In the genomic region with DNA sequence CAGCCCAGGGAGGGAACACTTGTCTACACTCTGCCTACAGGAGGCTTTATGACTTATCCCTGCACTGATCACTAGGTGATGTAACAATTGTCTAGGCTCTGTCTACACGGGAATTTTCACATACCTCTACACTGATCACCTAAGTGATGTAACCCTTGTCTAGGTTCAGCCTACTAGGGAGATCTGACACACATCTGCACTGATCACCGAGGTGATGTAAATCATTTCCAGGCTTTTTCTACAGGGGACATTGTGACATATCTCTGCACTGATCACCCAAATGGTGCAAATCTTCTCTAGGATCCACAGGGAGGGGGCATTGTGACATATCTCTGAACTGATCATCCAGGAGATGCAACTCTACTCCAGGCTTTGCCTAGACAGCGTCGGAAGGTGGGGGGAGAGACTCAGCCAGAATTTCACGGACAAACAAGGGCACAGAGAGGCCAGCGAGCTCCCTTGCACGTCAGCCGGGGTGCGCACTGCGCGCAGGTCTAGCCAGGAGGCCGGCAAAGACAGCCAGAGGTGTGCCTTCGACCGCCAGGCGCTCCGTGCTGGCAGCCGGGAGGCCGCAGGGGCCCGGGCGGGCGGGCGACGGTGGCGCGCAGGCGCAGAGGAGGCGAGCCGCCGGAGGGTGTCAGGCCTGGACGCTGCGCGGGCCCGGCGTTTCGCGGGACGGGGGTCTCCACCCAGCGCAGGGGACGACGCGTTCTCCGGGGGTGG, we compare ENCODE assay signal across 8 cellular contexts. TPM values are rescaled to one million over a fixed set of nuclear protein-coding genes. Genes with fewer than 3 reads are reported as not detected.
DNase-seq lines count a peak whose midpoint lies in the region; ATAC-seq and TF ChIP-seq lines count a peak whose summit lies in the region.

No MANE protein-coding gene starts in this region.

- H3K27ac Mint-ChIP-seq in progenitor cell of endocrine pancreas = peak overlapping the region; percentile 92

- no peaks in the 10 kb centered on the region for H3K36me3 ChIP-seq in DOHH2 (ENCODE audit: control insufficient read depth, low read length)
- H3K36me3 ChIP-seq in aorta (ENCODE audit: control insufficient read depth in 1 of 2, insufficient read depth in 2 of 2, low read length in 1 of 2) = no peaks in the 10 kb centered on the region

- TF ChIP-seq CTCF in DOHH2 (IDR thresholded peaks at IDR 0.05; ENCODE audit: low read depth, low read length, poor library complexity, severe bottlenecking) (no peak), progenitor cell of endocrine pancreas (IDR thresholded peaks at IDR 0.05; ENCODE audit: unreplicated experiment) (peak; percentile 14)

- peaks cover 36% of the 10 kb centered on the region for H3K9me3 Mint-ChIP-seq in progenitor cell of endocrine pancreas (ENCODE audit: low read depth)

- no peak overlapping the region for H3K27ac ChIP-seq in DOHH2 (ENCODE audit: low read depth, low read length)
- no peak overlapping the region for H3K27ac ChIP-seq in aorta (ENCODE audit: low read depth in 1 of 2, low read length in 2 of 2)

- no peaks in the 10 kb centered on the region for H3K27me3 Mint-ChIP-seq in progenitor cell of endocrine pancreas

- no peaks in the 10 kb centered on the region for H3K27me3 ChIP-seq in DOHH2 (ENCODE audit: control insufficient read depth, low read length)
- H3K27me3 ChIP-seq in aorta (ENCODE audit: control insufficient read depth in 1 of 2, insufficient read depth in 2 of 2, low read length in 1 of 2) = no peaks in the 10 kb centered on the region

- no peaks in the 10 kb centered on the region for H4K20me1 ChIP-seq in DOHH2 (ENCODE audit: control insufficient read depth, insufficient read depth, low read depth, low read length)

- H3K9me2 ChIP-seq in DOHH2 (replicated peaks; ENCODE audit: control insufficient read depth, low read length) = no peaks in the 10 kb centered on the region

- H3K9me3 ChIP-seq in DOHH2 (ENCODE audit: control insufficient read depth, insufficient read depth, low read length) (peaks cover 3% of the 10 kb centered on the region; the same call in 1 of the 2 replicates), aorta (ENCODE audit: control insufficient read depth, low read length) (peaks cover 2% of the 10 kb centered on the region)

- H3K4me3 Mint-ChIP-seq in progenitor cell of endocrine pancreas (ENCODE audit: low read depth) = peak overlapping the region; percentile 71

- H3K4me3 ChIP-seq in DOHH2 (ENCODE audit: low read length) = peak overlapping the region; percentile 51
- H3K4me3 ChIP-seq in aorta (ENCODE audit: low read length in 2 of 2) = no peak overlapping the region

- peaks cover 14% of the 10 kb centered on the region for H3K36me3 Mint-ChIP-seq in progenitor cell of endocrine pancreas (ENCODE audit: insufficient read depth)

- 15 to 18% methylated on average over 42 of the region's 42 CpGs for WGBS in aorta, 2 donors

- H3K79me2 ChIP-seq in DOHH2 (ENCODE audit: control insufficient read depth, low read length) = no peaks in the 10 kb centered on the region

- peaks cover 3% of the 10 kb centered on the region for H3K4me1 Mint-ChIP-seq in progenitor cell of endocrine pancreas (ENCODE audit: low read depth)

- intact Hi-C loops in aorta (cut with DNase I) = loop anchor here in 1 of 2 donors (2.0 kb wide), 1 partner anchor 47 kb away; a partner anchor contains a TSS

- H3K4me1 ChIP-seq in DOHH2 (ENCODE audit: control insufficient read depth, low read length) (peaks cover 5% of the 10 kb centered on the region), aorta (ENCODE audit: control insufficient read depth in 1 of 2, insufficient read depth in 2 of 2, low read length in 2 of 2) (no peaks in the 10 kb centered on the region)

- H3F3A ChIP-seq in DOHH2 (ENCODE audit: control insufficient read depth, insufficient read depth) = no peaks in the 10 kb centered on the region

- DNase-seq in LHCN-M2 (ENCODE audit: low read depth) (peak; percentile 27), globus pallidus (ENCODE audit: low spot score) (peak; percentile 70), progenitor cell of endocrine pancreas (ENCODE audit: low spot score, unreplicated experiment) (peak; percentile 78), aorta (peak; percentile 78 to 92), NOMO-1 treated with DMSO at 0.1 percent for 48 hours (lab: John Stamatoyannopoulos, UW; ENCODE audit: unreplicated experiment) (no peak)
- DNase-seq in activated T-helper 1 cell treated with anti-CD3 and anti-CD28 coated beads, Interleukin-2, amount 50 U/mL, for 16 hours (ENCODE audit: low read depth in 1 of 2, low spot score in 1 of 2) = peak; percentile 54 to 65

- ATAC-seq in aorta (ENCODE audit: low FRiP score) (no peak), HG02678 (IDR thresholded peaks at IDR 0.05; ENCODE audit: unreplicated experiment) (no peak)

- H3K4me2 ChIP-seq in DOHH2 (ENCODE audit: low read length) = peak overlapping the region; percentile 41

RNA-seq across cellular contexts. Expression of a gene that starts 46.9 kb away (rescaled TPM):
- total RNA-seq in LHCN-M2 (2014; rRNA removed) (16.9 and 27.9 TPM in 2 replicates), progenitor cell of endocrine pancreas (54.2 and 59.1 TPM in 2 replicates), aorta (10 to 100 TPM; 45.8 to 49.4 TPM)
- 40.2 TPM for polyA plus RNA-seq in LHCN-M2 (2012)
- 10 to 100 TPM; 20.3 to 22.7 TPM for polyA plus RNA-seq in aorta
